In genomic region chr17:75457047-75457654, GRCh38 we compare ENCODE assay signal across 8 cellular contexts. TPM values are rescaled to one million over a fixed set of nuclear protein-coding genes. Genes with fewer than 3 reads are reported as not detected.
DNase-seq lines count a peak whose midpoint lies in the region; ATAC-seq and TF ChIP-seq lines count a peak whose summit lies in the region.

No MANE protein-coding gene starts in this region.

- peak overlapping the region; percentile 82 for H3K27ac Mint-ChIP-seq in activated naive CD8-positive, alpha-beta T cell treated with anti-CD3 and anti-CD28 coated beads, Interleukin-2, amount 50 U/mL, for 24 hours
- peak overlapping the region; percentile 98 for H3K27ac Mint-ChIP-seq in progenitor cell of endocrine pancreas

- peak overlapping the region; percentile 82 for H3K4me3 Mint-ChIP-seq in activated naive CD8-positive, alpha-beta T cell treated with anti-CD3 and anti-CD28 coated beads, Interleukin-2, amount 50 U/mL, for 24 hours
- peak overlapping the region; percentile 82 for H3K4me3 Mint-ChIP-seq in progenitor cell of endocrine pancreas (ENCODE audit: low read depth)

- intact Hi-C loops in right cardiac atrium (cut with DNase I) = no loop called here

- no peaks in the 10 kb centered on the region for H3K27me3 Mint-ChIP-seq in activated naive CD8-positive, alpha-beta T cell treated with anti-CD3 and anti-CD28 coated beads, Interleukin-2, amount 50 U/mL, for 24 hours
- no peaks in the 10 kb centered on the region for H3K27me3 Mint-ChIP-seq in progenitor cell of endocrine pancreas

- WGBS in right cardiac atrium = under 1% methylated on average over 38 of the region's 38 CpGs

- H3K4me1 Mint-ChIP-seq in activated naive CD8-positive, alpha-beta T cell treated with anti-CD3 and anti-CD28 coated beads, Interleukin-2, amount 50 U/mL, for 24 hours = peaks cover 31% of the 10 kb centered on the region
- H3K4me1 Mint-ChIP-seq in progenitor cell of endocrine pancreas (ENCODE audit: low read depth) = peaks cover 35% of the 10 kb centered on the region

- ATAC-seq in activated naive CD8-positive, alpha-beta T cell treated with anti-CD3 and anti-CD28 coated beads, Interleukin-2, amount 50 U/mL, for 24 hours = no peak
- ATAC-seq in right cardiac atrium = peak; percentile 34 to 52

- H3K4me3 ChIP-seq in right cardiac atrium (ENCODE audit: low read length) = peak overlapping the region; percentile 93

- no peaks in the 10 kb centered on the region for H3K9me3 Mint-ChIP-seq in activated naive CD8-positive, alpha-beta T cell treated with anti-CD3 and anti-CD28 coated beads, Interleukin-2, amount 50 U/mL, for 24 hours
- H3K9me3 Mint-ChIP-seq in progenitor cell of endocrine pancreas (ENCODE audit: low read depth) = no peaks in the 10 kb centered on the region

- H3K36me3 Mint-ChIP-seq in activated naive CD8-positive, alpha-beta T cell treated with anti-CD3 and anti-CD28 coated beads, Interleukin-2, amount 50 U/mL, for 24 hours (ENCODE audit: low read depth) = peaks cover 1% of the 10 kb centered on the region
- H3K36me3 Mint-ChIP-seq in progenitor cell of endocrine pancreas (ENCODE audit: insufficient read depth) = no peaks in the 10 kb centered on the region

- no peaks in the 10 kb centered on the region for H3K27me3 ChIP-seq in right cardiac atrium (ENCODE audit: control insufficient read depth, insufficient read depth)

- no peak for TF ChIP-seq CTCF in progenitor cell of endocrine pancreas (IDR thresholded peaks at IDR 0.05; ENCODE audit: unreplicated experiment)

- peak; percentile 9 for DNase-seq in activated naive CD4-positive, alpha-beta T cell treated with Interleukin-2 at 50 U/mL for 16 hours
- no peak for DNase-seq in activated naive CD4-positive, alpha-beta T cell (lab: John Stamatoyannopoulos, UW)
- DNase-seq in NCI-H526 treated with DMSO at 0.1 percent for 48 hours (lab: John Stamatoyannopoulos, UW) = peak; percentile 42
- peak; percentile 29 for DNase-seq in activated naive CD8-positive, alpha-beta T cell treated with anti-CD3 and anti-CD28 coated beads, Interleukin-2, amount 50 U/mL, for 24 hours
- DNase-seq in right cardiac atrium = peak; percentile 47 to 79 (median 76)
- no peak for DNase-seq in progenitor cell of endocrine pancreas (ENCODE audit: low spot score, unreplicated experiment)
- no peak for DNase-seq in GOT3 (lab: John Stamatoyannopoulos, UW)
- DNase-seq in GM19238 (ENCODE audit: insufficient read length, low spot score) = no peak

- peak overlapping the region; percentile 91 for H3K27ac ChIP-seq in right cardiac atrium (ENCODE audit: low read length)

- H3K4me1 ChIP-seq in right cardiac atrium (ENCODE audit: control insufficient read depth, insufficient read depth, low read length) = peaks cover 2% of the 10 kb centered on the region

- H3K9me3 ChIP-seq in right cardiac atrium (ENCODE audit: control insufficient read depth, low read length) = no peaks in the 10 kb centered on the region

RNA-seq across cellular contexts. Expression of gene TMEM94, which starts 0.7 kb away (rescaled TPM):
- 10 to 100 TPM; 40.3 to 54.6 (median 50.3) TPM for total RNA-seq in right cardiac atrium
- polyA plus RNA-seq in right cardiac atrium = 41.0 TPM
- 168 and 197 TPM in 2 replicates for total RNA-seq in progenitor cell of endocrine pancreas

RNA-seq across cellular contexts. Expression of gene GRB2, which starts 51.7 kb away (rescaled TPM):
- 100 to 1,000 TPM; 104 to 150 (median 123) TPM for total RNA-seq in right cardiac atrium
- 66.7 TPM for polyA plus RNA-seq in right cardiac atrium
- total RNA-seq in progenitor cell of endocrine pancreas = 84.8 and 87.5 TPM in 2 replicates

RNA-seq across cellular contexts. Expression of gene CASKIN2, which starts 58.2 kb away (rescaled TPM):
- total RNA-seq in right cardiac atrium (10 to 100 TPM; 38.0 to 50.4 (median 46.4) TPM), progenitor cell of endocrine pancreas (47.6 and 50.6 TPM in 2 replicates)
- polyA plus RNA-seq in right cardiac atrium = 25.9 TPM

RNA-seq across cellular contexts. Expression of gene TSEN54, which starts 59.2 kb away (rescaled TPM):
- total RNA-seq in right cardiac atrium = 1 to 10 TPM; 5.9 to 7.1 (median 6.8) TPM
- polyA plus RNA-seq in right cardiac atrium = 9.6 TPM
- total RNA-seq in progenitor cell of endocrine pancreas = 56.0 and 56.4 TPM in 2 replicates

Comparison
In these comparisons a context has a peak if more than half of its experiments do, and no peak if none do; other contexts are left out.
1. DNase-seq: peak in activated naive CD4-positive, alpha-beta T cell treated with Interleukin-2 at 50 U/mL for 16 hours (single experiment), NCI-H526 treated with DMSO at 0.1 percent for 48 hours (single experiment), activated naive CD8-positive, alpha-beta T cell treated with anti-CD3 and anti-CD28 coated beads, Interleukin-2, amount 50 U/mL, for 24 hours (single experiment) and right cardiac atrium (3 of 3); none in activated naive CD4-positive, alpha-beta T cell (0 of 4), progenitor cell of endocrine pancreas (single experiment), GOT3 (single experiment) and GM19238 (single experiment).